ENCODE assay signal across 8 cellular contexts in the genomic region with DNA sequence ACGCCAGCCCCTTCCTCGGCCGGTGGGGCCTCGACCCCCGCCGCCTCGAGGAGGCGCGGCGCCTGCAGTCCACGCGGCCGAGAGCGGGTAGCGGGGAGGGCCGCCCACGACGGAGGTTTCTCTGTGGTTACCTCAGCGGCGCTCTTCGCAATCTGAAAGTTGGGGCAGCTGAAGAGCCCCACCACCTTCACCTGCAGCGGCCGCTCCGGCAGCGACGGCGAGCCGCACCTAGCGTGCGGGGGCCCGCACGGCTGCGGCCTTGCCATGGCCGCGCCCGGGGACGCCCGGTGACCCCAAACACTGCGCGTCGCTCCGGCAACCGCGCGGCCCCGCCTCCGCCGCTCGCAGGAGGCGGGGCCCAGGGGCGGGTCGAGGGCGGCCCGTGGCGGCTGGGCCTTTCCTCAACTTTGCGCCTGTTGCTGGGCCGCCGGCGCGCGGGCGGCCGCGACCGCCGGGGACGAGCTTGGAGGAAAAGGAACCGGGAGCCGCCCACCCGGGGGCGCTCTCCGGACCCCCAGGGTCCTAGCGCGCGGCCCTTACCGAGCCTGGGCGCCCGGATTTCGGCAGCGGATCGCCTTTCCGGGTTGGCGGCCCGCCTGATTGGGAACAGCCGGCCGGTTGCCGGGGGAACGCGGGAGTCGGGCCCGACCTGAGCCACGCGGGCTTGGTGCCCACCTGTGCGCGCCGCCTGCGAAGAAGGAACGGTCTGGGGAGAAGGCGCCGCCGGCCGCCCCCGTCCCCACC. TPM values are rescaled to one million over a fixed set of nuclear protein-coding genes. Genes with fewer than 3 reads are reported as not detected.
A peak's percentile ranks its signal among the peaks of the same experiment; 100 is the strongest.
DNase-seq lines count a peak whose midpoint lies in the region; ATAC-seq and TF ChIP-seq lines count a peak whose summit lies in the region.

A gene (minus strand): TSS at position 304 of the 744 bp plus-strand sequence. CDS start 38 bp downstream, at position 266.
A gene with protein sequence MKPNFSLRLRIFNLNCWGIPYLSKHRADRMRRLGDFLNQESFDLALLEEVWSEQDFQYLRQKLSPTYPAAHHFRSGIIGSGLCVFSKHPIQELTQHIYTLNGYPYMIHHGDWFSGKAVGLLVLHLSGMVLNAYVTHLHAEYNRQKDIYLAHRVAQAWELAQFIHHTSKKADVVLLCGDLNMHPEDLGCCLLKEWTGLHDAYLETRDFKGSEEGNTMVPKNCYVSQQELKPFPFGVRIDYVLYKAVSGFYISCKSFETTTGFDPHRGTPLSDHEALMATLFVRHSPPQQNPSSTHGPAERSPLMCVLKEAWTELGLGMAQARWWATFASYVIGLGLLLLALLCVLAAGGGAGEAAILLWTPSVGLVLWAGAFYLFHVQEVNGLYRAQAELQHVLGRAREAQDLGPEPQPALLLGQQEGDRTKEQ (plus strand): TSS at position 400 of the 744 bp plus-strand sequence. CDS start 398 bp downstream, outside the sequence.

- TF ChIP-seq POLR2A in testis (IDR thresholded peaks at IDR 0.05), result peak; percentile 8

- 1% methylated on average over 97 of the region's 103 CpGs; no CpG with 5 or more reads in 1 of the 2 donors for WGBS in testis, 2 donors

- intact Hi-C loops in activated naive CD4-positive, alpha-beta T cell treated with anti-CD3 and anti-CD28 coated beads for 36 hours (cut with micrococcal nuclease), result loop anchor here (1.0 to 5.0 kb wide), 7 partner anchors 15 to 346 kb away; a partner anchor contains a TSS
- intact Hi-C loops in testis (cut with DNase I; ENCODE audit: low total_unique reads), result no loop called here

- peak; percentile 90 for ATAC-seq in GM21825 (IDR thresholded peaks at IDR 0.05; ENCODE audit: unreplicated experiment)
- ATAC-seq in omental fat pad (ENCODE audit: low FRiP score), result peak; percentile 92

- H3K9me3 ChIP-seq in ES-I3 (ENCODE audit: control insufficient read depth, insufficient read depth, low read length) (no peaks in the 10 kb centered on the region), KOPT-K1 (ENCODE audit: insufficient read depth, low read length, poor library complexity, severe bottlenecking) (no peaks in the 10 kb centered on the region), SJCRH30 (replicated peaks) (no peaks in the 10 kb centered on the region), testis (no peaks in the 10 kb centered on the region)

- H3K27ac Mint-ChIP-seq in activated naive CD4-positive, alpha-beta T cell treated with anti-CD3 and anti-CD28 coated beads for 36 hours, result peak within 1 kb of the TSS; percentile 87

- H3K36me3 Mint-ChIP-seq in activated naive CD4-positive, alpha-beta T cell treated with anti-CD3 and anti-CD28 coated beads for 36 hours (ENCODE audit: low read depth), result peaks cover 8% of the 10 kb centered on the region

- H3K36me3 ChIP-seq in ES-I3 (ENCODE audit: insufficient read depth, low read length) (no peaks in the 10 kb centered on the region; the same call in 1 of the 2 replicates), KOPT-K1 (ENCODE audit: insufficient read depth, low read length) (peaks cover 38% of the 10 kb centered on the region), SJCRH30 (no peaks in the 10 kb centered on the region; the same call in none of the 2 replicates), testis (ENCODE audit: low read depth, missing control alignments) (no peaks in the 10 kb centered on the region)

- peak within 1 kb of the TSS; percentile 85 for H3K4me3 ChIP-seq in SJCRH30
- peak within 1 kb of the TSS; percentile 88 to 94 for H3K4me3 ChIP-seq in testis

- CTCF ChIA-PET in activated naive CD4-positive, alpha-beta T cell treated with anti-CD3 and anti-CD28 coated beads for 36 hours (lab: Charles Lee), result interaction anchor here (0.8 to 3.1 kb wide), 5 partner anchors 15 to 252 kb away, joined by 3 to 13 read pairs (median 6); a partner anchor contains a TSS

- H3K27me3 ChIP-seq in SJCRH30, result no peaks in the 10 kb centered on the region
- H3K27me3 ChIP-seq in testis, result no peaks in the 10 kb centered on the region

- TF ChIP-seq CTCF in omental fat pad (IDR thresholded peaks at IDR 0.05) (no peak), testis (IDR thresholded peaks at IDR 0.05) (peak in 2 of 3 experiments; percentile 11 to 25)

- peak within 1 kb of the TSS; percentile 94 for H3K4me3 Mint-ChIP-seq in activated naive CD4-positive, alpha-beta T cell treated with anti-CD3 and anti-CD28 coated beads for 36 hours

- DNase-seq in SJCRH30 (peak; percentile 89 to 92), germinal center (ENCODE audit: low spot score) (peak; percentile 90), omental fat pad (ENCODE audit: low spot score) (no peak), testis (peak; percentile 92)
- peak; percentile 76 for DNase-seq in activated naive CD4-positive, alpha-beta T cell treated with anti-CD3 and anti-CD28 coated beads for 36 hours

- H3K27ac ChIP-seq in KOPT-K1 (ENCODE audit: low read depth, low read length, poor library complexity, severe bottlenecking) (peak within 1 kb of the TSS; percentile 87), SJCRH30 (peak within 1 kb of the TSS; percentile 39), testis (peak within 1 kb of the TSS; percentile 82 to 85)

- H3K4me1 Mint-ChIP-seq in activated naive CD4-positive, alpha-beta T cell treated with anti-CD3 and anti-CD28 coated beads for 36 hours (ENCODE audit: low read depth), result peaks cover 27% of the 10 kb centered on the region

- no peaks in the 10 kb centered on the region for H3K27me3 Mint-ChIP-seq in activated naive CD4-positive, alpha-beta T cell treated with anti-CD3 and anti-CD28 coated beads for 36 hours (ENCODE audit: low read depth)

- peaks cover 5% of the 10 kb centered on the region; the same call in 1 of the 2 replicates for H3K4me1 ChIP-seq in ES-I3 (ENCODE audit: insufficient read depth, low read length)
- H3K4me1 ChIP-seq in SJCRH30, result no peaks in the 10 kb centered on the region
- H3K4me1 ChIP-seq in testis, result peaks cover 4% of the 10 kb centered on the region

- no peaks in the 10 kb centered on the region for H3K9me3 Mint-ChIP-seq in activated naive CD4-positive, alpha-beta T cell treated with anti-CD3 and anti-CD28 coated beads for 36 hours

- peak within 1 kb of the TSS; percentile 69 for H3K9ac ChIP-seq in ES-I3 (ENCODE audit: low read depth, low read length)

RNA-seq across cellular contexts. Expression of the first gene that starts in this region (rescaled TPM):
- total RNA-seq in SJCRH30 (2014; rRNA removed; shearing (Covaris generic)), result 0.28 TPM in 1 of 2 replicates, not detected in the other
- under 1 TPM in 1 of 2 experiments, not detected in 1; 0.19 TPM for total RNA-seq in activated naive CD4-positive, alpha-beta T cell treated with anti-CD3 and anti-CD28 coated beads for 36 hours
- total RNA-seq in omental fat pad (1 to 10 TPM; 2.3 to 7.4 (median 4.1) TPM), testis (10 to 100 TPM; 15.2 to 26.7 TPM)
- 54.6 TPM for polyA plus RNA-seq in testis (ENCODE audit: insufficient read depth, low read depth, low replicate concordance)

RNA-seq across cellular contexts. Expression of the second gene that starts in this region (rescaled TPM):
- 7.6 and 8.2 TPM in 2 replicates for total RNA-seq in SJCRH30 (2014; rRNA removed; shearing (Covaris generic))
- 1 to 10 TPM; 9.4 to 9.7 TPM for total RNA-seq in activated naive CD4-positive, alpha-beta T cell treated with anti-CD3 and anti-CD28 coated beads for 36 hours
- total RNA-seq in omental fat pad (10 to 100 TPM; 10.2 to 16.2 (median 10.7) TPM), testis (10 to 100 TPM; 29.9 to 49.1 TPM)
- polyA plus RNA-seq in testis (ENCODE audit: insufficient read depth, low read depth, low replicate concordance), result 94.3 TPM

Comparison
In these comparisons a context has a peak if more than half of its experiments do, and no peak if none do; other contexts are left out.
1. CTCF ChIP-seq: peak in testis (2 of 3); none in omental fat pad (0 of 3).
2. Peak in every context shown above with its lines, with median percentiles within 50 percentile points of each other: H3K27ac ChIP-seq.